ENCODE assay signal across 1 cellular context in genomic region chr5:135450328-135450727, GRCh38.
TF ChIP-seq lines count a peak whose summit lies in the region.

No MANE protein-coding gene starts in this region.

TF ChIP-seq in K562, 482 proteins besides CTCF, POLR2A, EP300 and RAD21:
- TF ChIP-seq ZNF583 (CRISPR knock-in tag; IDR thresholded peaks at IDR 0.05) (no peak), ILF3 (IDR thresholded peaks at IDR 0.05; ENCODE audit: borderline replicate concordance) (no peak), TRIM28 (IDR thresholded peaks at IDR 0.05) (no peak), AFF4 (CRISPR knock-in tag; IDR thresholded peaks at IDR 0.05) (no peak), ZNF449 (CRISPR knock-in tag; IDR thresholded peaks at IDR 0.05) (no peak), PML (IDR thresholded peaks at IDR 0.05; ENCODE audit: low read length) (no peak), XRCC5 (IDR thresholded peaks at IDR 0.05; ENCODE audit: low read depth, low read length) (no peak), BRD9 (IDR thresholded peaks at IDR 0.05; ENCODE audit: low read depth, partially characterized antibody) (no peak), E4F1 (CRISPR knock-in tag; IDR thresholded peaks at IDR 0.05; ENCODE audit: borderline replicate concordance) (no peak), TAF9B (IDR thresholded peaks at IDR 0.05; ENCODE audit: partially characterized antibody) (no peak), ETS1 (conservative IDR thresholded peaks at IDR 0.05; ENCODE audit: control insufficient read depth, low read depth, low read length) (no peak), ARID4B (CRISPR knock-in tag; IDR thresholded peaks at IDR 0.05) (no peak)
TF ChIP-seq in K562: peak in this region for 0.
